Comparison of ENCODE assay signal across 8 cellular contexts in genomic region chr4:48909697-48910096, GRCh38. TPM values are rescaled to one million over a fixed set of nuclear protein-coding genes. Genes with fewer than 3 reads are reported as not detected.
DNase-seq lines count a peak whose midpoint lies in the region; ATAC-seq and TF ChIP-seq lines count a peak whose summit lies in the region.

No MANE protein-coding gene starts in this region.

- POLR2A ChIA-PET in CD4-positive, alpha-beta memory T cell (lab: Charles Lee; ENCODE audit: partially characterized antibody) = no interaction called here

- H3K27me3 ChIP-seq in BE2C (no peaks in the 10 kb centered on the region), right atrium auricular region (no peaks in the 10 kb centered on the region)
- no peaks in the 10 kb centered on the region for H3K27me3 ChIP-seq in CD4-positive, alpha-beta memory T cell (ENCODE audit: insufficient read depth, low read length)

- H3K9me3 Mint-ChIP-seq in activated naive CD8-positive, alpha-beta T cell treated with anti-CD3 and anti-CD28 coated beads for 36 hours = no peaks in the 10 kb centered on the region
- no peaks in the 10 kb centered on the region for H3K9me3 Mint-ChIP-seq in CD4-positive, alpha-beta memory T cell

- no peaks in the 10 kb centered on the region for H3K27me3 Mint-ChIP-seq in activated naive CD8-positive, alpha-beta T cell treated with anti-CD3 and anti-CD28 coated beads for 36 hours
- no peaks in the 10 kb centered on the region for H3K27me3 Mint-ChIP-seq in CD4-positive, alpha-beta memory T cell

- CTCF ChIA-PET in CD4-positive, alpha-beta memory T cell (lab: Charles Lee; ENCODE audit: partially characterized antibody) = interaction anchor here (1.1 to 1.7 kb wide), 2 partner anchors 35 to 332 kb away, joined by 3 to 4 read pairs; no protein-coding TSS in a partner anchor

- intact Hi-C loops in mucosa of descending colon (cut with DNase I, micrococcal nuclease) = no loop called here
- intact Hi-C loops in CD4-positive, alpha-beta memory T cell (cut with micrococcal nuclease) = loop anchor here (10.0 kb wide), 2 partner anchors 565 to 635 kb away; partner anchors contain the start of gene SLAIN2

- H3K27ac Mint-ChIP-seq in activated naive CD8-positive, alpha-beta T cell treated with anti-CD3 and anti-CD28 coated beads for 36 hours = no peak overlapping the region
- H3K27ac Mint-ChIP-seq in CD4-positive, alpha-beta memory T cell = peak overlapping the region in 1 of 7 donors; percentile 18

- ATAC-seq in mucosa of descending colon = peak; percentile 43

- H3K9me3 ChIP-seq in BE2C (no peaks in the 10 kb centered on the region), mucosa of descending colon (no peaks in the 10 kb centered on the region), right atrium auricular region (no peaks in the 10 kb centered on the region)
- H3K9me3 ChIP-seq in CD4-positive, alpha-beta memory T cell (ENCODE audit: control insufficient read depth in 1 of 2, low read length in 2 of 2) = no peaks in the 10 kb centered on the region

- in situ Hi-C loops in GM13977 (cut with MboI; ENCODE audit: low pct_unique_long_range_greater_than_20kb, low sequenced_read_pairs, unreplicated experiment) = no loop called here

- DNase-seq in BE2C = peak; percentile 15
- peak; percentile 97 for DNase-seq in NCI-H226
- peak; percentile 68 for DNase-seq in activated naive CD8-positive, alpha-beta T cell treated with anti-CD3 and anti-CD28 coated beads for 36 hours
- no peak for DNase-seq in mucosa of descending colon
- no peak for DNase-seq in GM13977 (ENCODE audit: low spot score)
- DNase-seq in right atrium auricular region (ENCODE audit: low spot score) = no peak
- DNase-seq in CD4-positive, alpha-beta memory T cell = no peak
- no peak for DNase-seq in inferior parietal cortex (ENCODE audit: extremely low spot score)

- H3K4me1 ChIP-seq in BE2C (no peaks in the 10 kb centered on the region), mucosa of descending colon (ENCODE audit: low read depth) (peaks cover 12% of the 10 kb centered on the region), right atrium auricular region (peaks cover 0 to 10% of the 10 kb centered on the region in 2 donors)
- peaks cover 21% of the 10 kb centered on the region for H3K4me1 ChIP-seq in CD4-positive, alpha-beta memory T cell (ENCODE audit: insufficient read depth, low read length)

- H3K27ac ChIP-seq in right atrium auricular region = no peak overlapping the region
- no peak overlapping the region for H3K27ac ChIP-seq in CD4-positive, alpha-beta memory T cell (ENCODE audit: low read depth, low read length)

- no peak overlapping the region for H3K4me3 ChIP-seq in BE2C (ENCODE audit: low read depth, low read length)
- H3K4me3 ChIP-seq in mucosa of descending colon = no peak overlapping the region
- no peak overlapping the region for H3K4me3 ChIP-seq in right atrium auricular region
- H3K4me3 ChIP-seq in CD4-positive, alpha-beta memory T cell (ENCODE audit: low read length in 2 of 2) = no peak overlapping the region

- no peaks in the 10 kb centered on the region for H3K36me3 ChIP-seq in BE2C
- no peaks in the 10 kb centered on the region for H3K36me3 ChIP-seq in mucosa of descending colon (ENCODE audit: low read depth)
- no peaks in the 10 kb centered on the region for H3K36me3 ChIP-seq in right atrium auricular region
- H3K36me3 ChIP-seq in CD4-positive, alpha-beta memory T cell (ENCODE audit: insufficient read depth, low read length) = no peaks in the 10 kb centered on the region

- H3K4me1 Mint-ChIP-seq in activated naive CD8-positive, alpha-beta T cell treated with anti-CD3 and anti-CD28 coated beads for 36 hours = peaks cover 31% of the 10 kb centered on the region
- H3K4me1 Mint-ChIP-seq in CD4-positive, alpha-beta memory T cell = peaks cover 20 to 34% (median 25%) of the 10 kb centered on the region in 4 donors

- TF ChIP-seq CTCF in BE2C (IDR thresholded peaks at IDR 0.05; ENCODE audit: low read depth, low read length) (no peak), mucosa of descending colon (IDR thresholded peaks at IDR 0.05) (no peak), GM13977 (IDR thresholded peaks at IDR 0.05; ENCODE audit: extremely low read depth, insufficient read depth, missing control alignments) (no peak), right atrium auricular region (IDR thresholded peaks at IDR 0.05) (no peak)

- peaks cover 6% of the 10 kb centered on the region for H3K36me3 Mint-ChIP-seq in activated naive CD8-positive, alpha-beta T cell treated with anti-CD3 and anti-CD28 coated beads for 36 hours
- H3K36me3 Mint-ChIP-seq in CD4-positive, alpha-beta memory T cell = peaks cover 1 to 11% of the 10 kb centered on the region in 2 donors

- no peak overlapping the region for H3K4me3 Mint-ChIP-seq in activated naive CD8-positive, alpha-beta T cell treated with anti-CD3 and anti-CD28 coated beads for 36 hours
- H3K4me3 Mint-ChIP-seq in CD4-positive, alpha-beta memory T cell = peak overlapping the region in 2 of 8 donors; percentile 15 to 36

RNA-seq across cellular contexts. Expression of gene OCIAD2, which starts 3.1 kb away (rescaled TPM):
- polyA plus RNA-seq in BE2C (2012; ENCODE audit: insufficient read depth, insufficient read length, low read depth) = 50.2 TPM
- total RNA-seq in activated naive CD8-positive, alpha-beta T cell treated with anti-CD3 and anti-CD28 coated beads for 36 hours = 10 to 100 TPM; 80.2 to 90.4 TPM
- total RNA-seq in mucosa of descending colon = 100 to 1,000 TPM in 1 of 3 donors, 10 to 100 TPM in 2; 34.0 to 110 (median 67.1) TPM
- total RNA-seq in right atrium auricular region = 10 to 100 TPM in 1 of 2 donors, 1 to 10 TPM in 1; 8.3 to 13.2 TPM
- total RNA-seq in CD4-positive, alpha-beta memory T cell = 100 to 1,000 TPM; 102 to 108 TPM
- polyA plus RNA-seq in CD4-positive, alpha-beta memory T cell = 100 to 1,000 TPM; 192 to 245 TPM

Comparison
In these comparisons a context has a peak if more than half of its experiments do, and no peak if none do; other contexts are left out.
1. DNase-seq: peak in BE2C (single experiment), NCI-H226 (single experiment) and activated naive CD8-positive, alpha-beta T cell treated with anti-CD3 and anti-CD28 coated beads for 36 hours (single experiment); none in mucosa of descending colon (0 of 3), GM13977 (single experiment), right atrium auricular region (single experiment), CD4-positive, alpha-beta memory T cell (0 of 5) and inferior parietal cortex (single experiment).